33 cellular contexts compared by ENCODE assay signal in the genomic region with DNA sequence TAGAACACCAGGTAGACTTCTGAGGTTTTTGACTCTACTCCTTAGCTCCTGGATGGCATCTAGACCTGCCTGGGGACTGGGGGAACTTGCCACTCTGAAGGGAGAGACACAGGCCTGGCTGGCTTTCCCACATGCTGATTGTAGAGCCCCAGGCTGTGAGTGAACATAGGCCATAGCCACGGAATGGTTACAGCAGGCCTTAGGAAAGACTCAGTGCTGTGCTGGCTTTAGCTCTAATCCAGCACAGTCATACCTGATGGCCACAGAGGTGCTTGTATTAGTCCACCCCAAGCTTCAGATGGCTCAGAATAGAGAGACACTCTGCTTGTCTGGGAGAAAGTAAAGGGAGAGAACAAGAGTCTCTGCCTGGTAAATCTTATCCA. TPM values are rescaled to one million over a fixed set of nuclear protein-coding genes. Genes with fewer than 3 reads are reported as not detected.
DNase-seq lines count a peak whose midpoint lies in the region; ATAC-seq and TF ChIP-seq lines count a peak whose summit lies in the region.
"Had no signal": no experiment of that assay in that cellular context is flagged by ENCODE, and none has a peak within 500 bp of the region (broad histone marks: within the 10 kb centered on the region; RNA-seq: fewer than 3 reads in every experiment).

No MANE protein-coding gene starts in this region.

- no peak overlapping the region for H3K4me2 ChIP-seq in GM23338
- peak overlapping the region; percentile 78 for H3K4me2 ChIP-seq in smooth muscle cell

- peak overlapping the region; percentile 48 for H3K27ac Mint-ChIP-seq in GM23338
- H3K27ac Mint-ChIP-seq: activated naive CD4-positive, alpha-beta T cell treated with anti-CD3 and anti-CD28 coated beads, Interleukin-2, amount 50 U/mL, for 24 hours; memory B cell had no signal

- H3K36me3 ChIP-seq in GM23338 (ENCODE audit: insufficient read depth), result no peaks in the 10 kb centered on the region
- H3K36me3 ChIP-seq in Panc1 (ENCODE audit: control insufficient read depth, insufficient read depth, low read length), result no peaks in the 10 kb centered on the region
- no peaks in the 10 kb centered on the region for H3K36me3 ChIP-seq in smooth muscle cell (ENCODE audit: low read depth)
- no peaks in the 10 kb centered on the region for H3K36me3 ChIP-seq in aorta (ENCODE audit: control insufficient read depth in 1 of 2, insufficient read depth in 2 of 2, low read length in 1 of 2)
- no peaks in the 10 kb centered on the region for H3K36me3 ChIP-seq in effector memory CD4-positive, alpha-beta T cell (ENCODE audit: control insufficient read depth, insufficient read depth, low read length)
- H3K36me3 ChIP-seq: pancreas, right atrium auricular region, thoracic aorta, WERI-Rb-1 had no signal

- H3K4me3 ChIP-seq in GM23338 (no peak overlapping the region), Panc1 (ENCODE audit: low read depth in 2 of 2, low read length in 2 of 2) (no peak overlapping the region), smooth muscle cell (no peak overlapping the region), aorta (ENCODE audit: low read length in 2 of 2) (no peak overlapping the region)
- no peak overlapping the region for H3K4me3 ChIP-seq in effector memory CD4-positive, alpha-beta T cell (ENCODE audit: insufficient read depth, low read depth, low read length, poor library complexity, severe bottlenecking)
- H3K4me3 ChIP-seq: dorsolateral prefrontal cortex, pancreas, right atrium auricular region, thoracic aorta had no signal

- TF ChIP-seq CTCF in GM23338 (conservative IDR thresholded peaks at IDR 0.05; ENCODE audit: low read depth in 2 of 2), result no peak
- no peak for TF ChIP-seq CTCF in Panc1 (IDR thresholded peaks at IDR 0.05)
- no peak for TF ChIP-seq CTCF in foreskin keratinocyte (conservative IDR thresholded peaks at IDR 0.05)
- TF ChIP-seq CTCF in smooth muscle cell (IDR thresholded peaks at IDR 0.05; ENCODE audit: borderline replicate concordance, insufficient read depth, poor library complexity, severe bottlenecking), result no peak

- WGBS in smooth muscle cell (ENCODE audit: low lambda C conversion rate), result 36% methylated on average over 1 of the region's 1 CpG
- WGBS in aorta, 2 donors, result 82 to 87% methylated on average over 1 of the region's 1 CpG

- no TSS peak for BruUV-seq in Panc1 (replicated peaks; lab: Mats Ljungman, UMichigan)

- H2AFZ ChIP-seq in GM23338 (no peak overlapping the region), smooth muscle cell (ENCODE audit: low read depth) (no peak overlapping the region)

- 0 out of 2 replicates have a peak, but pooled peaks cover 2% of the 10 kb centered on the region for H3K9me2 ChIP-seq in GM23338 (ENCODE audit: insufficient read depth)

- H3K9me3 Mint-ChIP-seq in GM23338, result no peaks in the 10 kb centered on the region
- H3K9me3 Mint-ChIP-seq: activated naive CD4-positive, alpha-beta T cell treated with anti-CD3 and anti-CD28 coated beads, Interleukin-2, amount 50 U/mL, for 24 hours; immature natural killer cell; memory B cell; neural crest cell; stimulated activated naive CD8-positive, alpha-beta T cell treated with anti-CD3 and anti-CD28 coated beads, Interleukin-15, amount 100 ng/mL, for 72 hours had no signal

- H3K4me3 Mint-ChIP-seq in GM23338, result no peak overlapping the region
- H3K4me3 Mint-ChIP-seq: activated naive CD4-positive, alpha-beta T cell treated with anti-CD3 and anti-CD28 coated beads, Interleukin-2, amount 50 U/mL, for 24 hours; immature natural killer cell; memory B cell; neural crest cell; stimulated activated naive CD8-positive, alpha-beta T cell treated with anti-CD3 and anti-CD28 coated beads, Interleukin-15, amount 100 ng/mL, for 72 hours had no signal

- H3K4me1 Mint-ChIP-seq in GM23338, result no peaks in the 10 kb centered on the region; the same call in 2 of the 3 replicates

- CTCF ChIA-PET in Panc1 (lab: Charles Lee), result no interaction called here

- ATAC-seq in GM23338 (no peak), Panc1 (peak; percentile 21; the same call in 1 of the 2 replicates), foreskin keratinocyte (peak; percentile 8), aorta (ENCODE audit: low FRiP score) (no peak), HG03442 (IDR thresholded peaks at IDR 0.05; ENCODE audit: unreplicated experiment) (no peak)
- ATAC-seq: stimulated activated naive CD8-positive, alpha-beta T cell treated with anti-CD3 and anti-CD28 coated beads, Interleukin-15, amount 100 ng/mL, for 72 hours had no signal

- H3F3A ChIP-seq in GM23338 (replicated peaks; ENCODE audit: low read depth), result no peaks in the 10 kb centered on the region
- H3F3A ChIP-seq in smooth muscle cell (ENCODE audit: low read depth), result peaks cover 11% of the 10 kb centered on the region

- H3K27me3 Mint-ChIP-seq in GM23338 (ENCODE audit: insufficient read depth, low read depth, poor library complexity), result no peaks in the 10 kb centered on the region
- H3K27me3 Mint-ChIP-seq: activated naive CD4-positive, alpha-beta T cell treated with anti-CD3 and anti-CD28 coated beads, Interleukin-2, amount 50 U/mL, for 24 hours; memory B cell; stimulated activated naive CD8-positive, alpha-beta T cell treated with anti-CD3 and anti-CD28 coated beads, Interleukin-15, amount 100 ng/mL, for 72 hours had no signal

- H4K20me1 ChIP-seq in GM23338 (replicated peaks; ENCODE audit: insufficient read depth) (no peaks in the 10 kb centered on the region; the same call in 1 of the 2 replicates), smooth muscle cell (ENCODE audit: low read depth) (no peaks in the 10 kb centered on the region)

- no peak for DNase-seq in GM23338 (ENCODE audit: low spot score)
- no peak for DNase-seq in Panc1 (ENCODE audit: low read depth, low spot score)
- DNase-seq in foreskin keratinocyte, result peak in 1 of 2 donors; percentile 30
- no peak for DNase-seq in smooth muscle cell (lab: John Stamatoyannopoulos, UW; ENCODE audit: unreplicated experiment)
- DNase-seq in aorta, result no peak
- no peak for DNase-seq in effector memory CD4-positive, alpha-beta T cell
- DNase-seq in SW 1271 (lab: John Stamatoyannopoulos, UW), result no peak
- DNase-seq: activated CD4-positive, alpha-beta T cell treated with anti-CD3 and anti-CD28 coated beads for 48 hours; activated CD8-positive, alpha-beta memory T cell treated with anti-CD3 and anti-CD28 coated beads for 24 hours; activated T-cell treated with anti-CD3 and anti-CD28 coated beads for 4 hours; amygdala; dorsolateral prefrontal cortex; immature natural killer cell; Karpas-422; MV-4-11; NCI-H1436 treated with DMSO at 0.1 percent for 48 hours; NCI-H2081 treated with DMSO at 0.1 percent for 48 hours; NCI-H2227 treated with DMSO at 0.1 percent for 48 hours; NCI-H748 treated with DMSO at 0.1 percent for 48 hours; pancreas; SIG-M5; stimulated activated CD4-positive, alpha-beta T cell treated with anti-CD3 and anti-CD28 coated beads, Interleukin-2, amount 100 ng/mL, for 24 hours; stimulated activated CD8-positive, alpha-beta memory T cell treated with anti-CD3 and anti-CD28 coated beads, Interleukin-4, amount 100 ng/mL, for 48 hours; stimulated activated naive CD8-positive, alpha-beta T cell treated with anti-CD3 and anti-CD28 coated beads, Interleukin-15, amount 100 ng/mL, for 72 hours; T1000; WERI-Rb-1 had no signal

- H3K4me1 ChIP-seq in GM23338 (ENCODE audit: insufficient read depth) (no peaks in the 10 kb centered on the region), Panc1 (ENCODE audit: control insufficient read depth, insufficient read depth, low read length) (peaks cover 4% of the 10 kb centered on the region), foreskin keratinocyte (peaks cover 25% of the 10 kb centered on the region), smooth muscle cell (ENCODE audit: low read depth) (peaks cover 4% of the 10 kb centered on the region), aorta (ENCODE audit: control insufficient read depth in 1 of 2, insufficient read depth in 2 of 2, low read length in 2 of 2) (peaks cover 0 to 2% of the 10 kb centered on the region in 2 donors)
- H3K4me1 ChIP-seq in effector memory CD4-positive, alpha-beta T cell (ENCODE audit: control insufficient read depth, insufficient read depth, low read length, poor library complexity, severe bottlenecking), result no peaks in the 10 kb centered on the region

- no peaks in the 10 kb centered on the region for H3K36me3 Mint-ChIP-seq in GM23338 (ENCODE audit: low read depth)
- H3K36me3 Mint-ChIP-seq: activated naive CD4-positive, alpha-beta T cell treated with anti-CD3 and anti-CD28 coated beads, Interleukin-2, amount 50 U/mL, for 24 hours had no signal

- in situ Hi-C loops in Panc1 (cut with HindIII; ENCODE audit: low pct_unique_long_range_greater_than_20kb, low sequenced_read_pairs), result no loop called here

- intact Hi-C loops in Panc1 (cut with micrococcal nuclease; ENCODE audit: unreplicated experiment) (no loop called here), aorta (cut with DNase I) (no loop called here)

- POLR2A ChIA-PET in Panc1 (lab: Charles Lee), result no interaction called here

- no peaks in the 10 kb centered on the region for H3K9me3 ChIP-seq in Panc1 (ENCODE audit: control insufficient read depth, insufficient read depth, low read depth, low read length)
- no peaks in the 10 kb centered on the region for H3K9me3 ChIP-seq in smooth muscle cell (replicated peaks; ENCODE audit: low read depth)
- H3K9me3 ChIP-seq in aorta (ENCODE audit: control insufficient read depth, low read length), result no peaks in the 10 kb centered on the region
- no peaks in the 10 kb centered on the region for H3K9me3 ChIP-seq in effector memory CD4-positive, alpha-beta T cell (ENCODE audit: control insufficient read depth, low read length)
- H3K9me3 ChIP-seq: pancreas, right atrium auricular region, thoracic aorta had no signal

- no peak overlapping the region for H3K27ac ChIP-seq in GM23338 (ENCODE audit: low read depth)
- no peak overlapping the region for H3K27ac ChIP-seq in Panc1 (ENCODE audit: low read length)
- no peak overlapping the region for H3K27ac ChIP-seq in foreskin keratinocyte
- H3K27ac ChIP-seq in smooth muscle cell (ENCODE audit: low read depth), result peak overlapping the region; percentile 64
- H3K27ac ChIP-seq in aorta (ENCODE audit: low read depth in 1 of 2, low read length in 2 of 2), result no peak overlapping the region
- no peak overlapping the region for H3K27ac ChIP-seq in effector memory CD4-positive, alpha-beta T cell (ENCODE audit: insufficient read depth, low read length, poor library complexity, severe bottlenecking)
- H3K27ac ChIP-seq: dorsolateral prefrontal cortex, HL-60, pancreas, right atrium auricular region, thoracic aorta, WERI-Rb-1 had no signal

- no peak overlapping the region for H3K9ac ChIP-seq in smooth muscle cell (ENCODE audit: low read depth)

- no peaks in the 10 kb centered on the region for H3K79me2 ChIP-seq in GM23338 (replicated peaks; ENCODE audit: insufficient read depth)
- no peaks in the 10 kb centered on the region for H3K79me2 ChIP-seq in smooth muscle cell (ENCODE audit: low read depth)

- H3K27me3 ChIP-seq in GM23338 (ENCODE audit: insufficient read depth) (no peaks in the 10 kb centered on the region), Panc1 (ENCODE audit: control insufficient read depth, insufficient read depth, low read length) (no peaks in the 10 kb centered on the region), foreskin keratinocyte (no peaks in the 10 kb centered on the region), smooth muscle cell (ENCODE audit: low read depth) (no peaks in the 10 kb centered on the region), aorta (ENCODE audit: control insufficient read depth in 1 of 2, insufficient read depth in 2 of 2, low read length in 1 of 2) (no peaks in the 10 kb centered on the region)
- H3K27me3 ChIP-seq in effector memory CD4-positive, alpha-beta T cell (replicated peaks; ENCODE audit: control insufficient read depth, insufficient read depth, low read length, poor library complexity, severe bottlenecking), result no peaks in the 10 kb centered on the region
- H3K27me3 ChIP-seq: pancreas, right atrium auricular region had no signal

RNA-seq across cellular contexts. Expression of gene ARHGAP12, which starts 35.0 kb away (rescaled TPM):
- total RNA-seq in GM23338 (2014; rRNA removed; shearing (Covaris generic)), result 49.7 and 50.7 TPM in 2 replicates
- 27.5 and 31.7 TPM in 2 replicates for polyA plus RNA-seq in GM23338 (2016; fragmentation: Nextera tagmentation; extraction: Ambion mirVana)
- total RNA-seq in Panc1 (2021; ENCODE audit: unreplicated experiment), result 22.9 TPM
- 12.0 TPM for polyA plus RNA-seq in Panc1 (2012; ENCODE audit: insufficient read length)
- total RNA-seq in foreskin keratinocyte, result 25.9 and 28.0 TPM in 2 replicates
- polyA plus RNA-seq in foreskin keratinocyte, result 10.6 and 11.7 TPM in 2 replicates
- 32.7 and 46.2 TPM in 2 replicates for total RNA-seq in smooth muscle cell
- 10.5 and 14.5 TPM in 2 replicates for polyA plus RNA-seq in smooth muscle cell
- 10 to 100 TPM; 23.6 to 34.6 TPM for total RNA-seq in aorta
- 10 to 100 TPM; 17.0 to 17.4 TPM for polyA plus RNA-seq in aorta

Comparison
In these comparisons a context has a peak if more than half of its experiments do, and no peak if none do; other contexts are left out.
1. ATAC-seq: peak in Panc1 (single experiment) and foreskin keratinocyte (single experiment); none in GM23338 (single experiment), aorta (single experiment) and HG03442 (single experiment).